In genomic region chr16:1170076-1170418, GRCh38 we compare ENCODE assay signal across 1 cellular context.
TF ChIP-seq lines count a peak whose summit lies in the region.

No MANE protein-coding gene starts in this region.

TF ChIP-seq in IMR-90, 13 proteins besides CTCF, POLR2A, EP300 and RAD21:
- TF ChIP-seq NFE2L2 (IDR thresholded peaks at IDR 0.05; ENCODE audit: low read depth, low read length) (no peak), CEBPB (IDR thresholded peaks at IDR 0.05; ENCODE audit: low read depth, low read length) (no peak), SMC3 (IDR thresholded peaks at IDR 0.05; ENCODE audit: low read depth, low read length) (no peak), MAZ (IDR thresholded peaks at IDR 0.05; ENCODE audit: borderline replicate concordance, low read depth, low read length) (no peak), CHD1 (IDR thresholded peaks at IDR 0.05; ENCODE audit: low read depth, low read length) (no peak), ELK1 (IDR thresholded peaks at IDR 0.05; ENCODE audit: borderline replicate concordance, low read depth, low read length) (no peak), RCOR1 (IDR thresholded peaks at IDR 0.05; ENCODE audit: insufficient replicate concordance, low read length) (no peak), BHLHE40 (IDR thresholded peaks at IDR 0.05; ENCODE audit: low read depth, low read length) (no peak), FOS (IDR thresholded peaks at IDR 0.05; ENCODE audit: low read depth, low read length) (no peak), RFX5 (IDR thresholded peaks at IDR 0.05; ENCODE audit: low read depth, low read length) (no peak), MAFK (IDR thresholded peaks at IDR 0.05; ENCODE audit: low read depth, low read length) (no peak), MXI1 (IDR thresholded peaks at IDR 0.05; ENCODE audit: borderline replicate concordance, low read depth, low read length) (no peak)
- TF ChIP-seq, protein P1, sequence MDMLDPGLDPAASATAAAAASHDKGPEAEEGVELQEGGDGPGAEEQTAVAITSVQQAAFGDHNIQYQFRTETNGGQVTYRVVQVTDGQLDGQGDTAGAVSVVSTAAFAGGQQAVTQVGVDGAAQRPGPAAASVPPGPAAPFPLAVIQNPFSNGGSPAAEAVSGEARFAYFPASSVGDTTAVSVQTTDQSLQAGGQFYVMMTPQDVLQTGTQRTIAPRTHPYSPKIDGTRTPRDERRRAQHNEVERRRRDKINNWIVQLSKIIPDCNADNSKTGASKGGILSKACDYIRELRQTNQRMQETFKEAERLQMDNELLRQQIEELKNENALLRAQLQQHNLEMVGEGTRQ (IDR thresholded peaks at IDR 0.05; ENCODE audit: low read depth, low read length) = no peak
